In the genomic region with DNA sequence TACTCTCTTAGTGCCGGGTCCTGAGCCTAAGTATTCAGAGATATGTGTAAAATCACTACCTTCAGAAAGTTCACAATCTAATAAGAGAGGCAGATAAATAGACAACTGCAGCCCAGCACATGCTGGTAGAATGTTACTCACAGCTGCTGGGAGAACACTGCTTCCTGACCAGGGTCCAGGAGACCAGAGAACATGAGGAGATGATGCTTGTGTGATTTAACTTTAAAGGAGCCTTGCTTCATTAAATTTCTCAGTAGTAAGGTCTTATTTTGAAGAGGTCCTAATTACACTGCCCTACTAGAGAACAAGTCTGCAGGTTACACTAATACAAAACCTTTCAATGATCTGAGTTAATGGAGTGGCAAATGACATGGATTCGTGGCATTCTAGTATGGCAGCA, we compare ENCODE assay signal across 10 cellular contexts.
DNase-seq lines count a peak whose midpoint lies in the region; ATAC-seq and TF ChIP-seq lines count a peak whose summit lies in the region.
"Had no signal": no experiment of that assay in that cellular context is flagged by ENCODE, and none has a peak within 500 bp of the region (broad histone marks: within the 10 kb centered on the region; RNA-seq: fewer than 3 reads in every experiment).

No MANE protein-coding gene starts in this region.

- 96% methylated on average over 2 of the region's 2 CpGs for WGBS in esophagus muscularis mucosa

- no peak for TF ChIP-seq POLR2A in esophagus muscularis mucosa (IDR thresholded peaks at IDR 0.05; ENCODE audit: low read depth)

- TF ChIP-seq CTCF in esophagus muscularis mucosa (IDR thresholded peaks at IDR 0.05): no peak

- intact Hi-C loops in activated CD4-positive, alpha-beta memory T cell treated with anti-CD3 and anti-CD28 coated beads for 36 hours (cut with micrococcal nuclease): loop anchor here (2.0 to 5.0 kb wide), 4 partner anchors 14 to 350 kb away; a partner anchor contains a TSS
- intact Hi-C loops in esophagus muscularis mucosa (cut with DNase I): no loop called here

- peaks cover 71% of the 10 kb centered on the region for H3K4me1 Mint-ChIP-seq in activated CD4-positive, alpha-beta T cell treated with anti-CD3 and anti-CD28 coated beads, Interleukin-2, amount 10 ng/mL, durations not matched to agents 7 days and 5 days
- H3K4me1 Mint-ChIP-seq in activated CD4-positive, alpha-beta memory T cell treated with anti-CD3 and anti-CD28 coated beads for 36 hours (ENCODE audit: low read depth): peaks cover 80% of the 10 kb centered on the region
- H3K4me1 Mint-ChIP-seq in natural killer cell treated with Interleukin-12 subunit alpha and Interleukin-12 subunit beta and Interleukin-15 and Interleukin-18, amount 100 ng/mL, for 72 hours (ENCODE audit: low read depth in 2 of 2): peaks cover 65 to 69% of the 10 kb centered on the region in 2 donors

- CTCF ChIA-PET in activated CD4-positive, alpha-beta T cell treated with anti-CD3 and anti-CD28 coated beads, Interleukin-2, amount 10 ng/mL, durations not matched to agents 7 days and 5 days (lab: Charles Lee): interaction anchor here (0.6 kb wide), 1 partner anchor 1434 kb away, joined by 3 read pairs; no protein-coding TSS in a partner anchor
- CTCF ChIA-PET in activated CD4-positive, alpha-beta memory T cell treated with anti-CD3 and anti-CD28 coated beads for 36 hours (lab: Charles Lee): interaction anchor here (0.8 kb wide), 1 partner anchor 424 kb away, joined by 3 read pairs; no protein-coding TSS in a partner anchor

- no peak overlapping the region for H3K27ac ChIP-seq in esophagus muscularis mucosa (replicated peaks in 1 of 4)
- H3K27ac ChIP-seq: gastroesophageal sphincter had no signal

- TF ChIP-seq EP300 in esophagus muscularis mucosa (IDR thresholded peaks at IDR 0.05): no peak

- ATAC-seq in HG02798 (IDR thresholded peaks at IDR 0.05; ENCODE audit: poor library complexity, unreplicated experiment): peak; percentile 1
- no peak for ATAC-seq in natural killer cell treated with Interleukin-12 subunit alpha and Interleukin-12 subunit beta and Interleukin-15 and Interleukin-18, amount 100 ng/mL, for 72 hours
- ATAC-seq: gastroesophageal sphincter had no signal

- POLR2A ChIA-PET in activated CD4-positive, alpha-beta T cell treated with anti-CD3 and anti-CD28 coated beads, Interleukin-2, amount 10 ng/mL, durations not matched to agents 7 days and 5 days (lab: Charles Lee): no interaction called here
- POLR2A ChIA-PET in activated CD4-positive, alpha-beta memory T cell treated with anti-CD3 and anti-CD28 coated beads for 36 hours (lab: Charles Lee): interaction anchor here (0.6 to 0.9 kb wide), 2 partner anchors 28 to 48 kb away, joined by 3 read pairs; no protein-coding TSS in a partner anchor

- no peaks in the 10 kb centered on the region for H3K27me3 ChIP-seq in esophagus muscularis mucosa
- H3K27me3 ChIP-seq: gastroesophageal sphincter had no signal

- no peaks in the 10 kb centered on the region for H3K9me3 ChIP-seq in esophagus muscularis mucosa
- H3K9me3 ChIP-seq: gastroesophageal sphincter had no signal

- peaks cover 0 to 4% (median 0%) of the 10 kb centered on the region in 4 donors for H3K4me1 ChIP-seq in esophagus muscularis mucosa
- H3K4me1 ChIP-seq: gastroesophageal sphincter had no signal

- no peak overlapping the region for H3K4me3 Mint-ChIP-seq in activated CD4-positive, alpha-beta T cell treated with anti-CD3 and anti-CD28 coated beads, Interleukin-2, amount 10 ng/mL, durations not matched to agents 7 days and 5 days
- peak overlapping the region; percentile 9 for H3K4me3 Mint-ChIP-seq in activated CD4-positive, alpha-beta memory T cell treated with anti-CD3 and anti-CD28 coated beads for 36 hours
- peak overlapping the region; percentile 64 for H3K4me3 Mint-ChIP-seq in natural killer cell treated with Interleukin-12 subunit alpha and Interleukin-12 subunit beta and Interleukin-15 and Interleukin-18, amount 100 ng/mL, for 72 hours

- peaks cover 5% of the 10 kb centered on the region for H3K27me3 Mint-ChIP-seq in activated CD4-positive, alpha-beta T cell treated with anti-CD3 and anti-CD28 coated beads, Interleukin-2, amount 10 ng/mL, durations not matched to agents 7 days and 5 days
- H3K27me3 Mint-ChIP-seq in activated CD4-positive, alpha-beta memory T cell treated with anti-CD3 and anti-CD28 coated beads for 36 hours: no peaks in the 10 kb centered on the region
- no peaks in the 10 kb centered on the region for H3K27me3 Mint-ChIP-seq in natural killer cell treated with Interleukin-12 subunit alpha and Interleukin-12 subunit beta and Interleukin-15 and Interleukin-18, amount 100 ng/mL, for 72 hours

- peak overlapping the region; percentile 72 for H3K27ac Mint-ChIP-seq in activated CD4-positive, alpha-beta T cell treated with anti-CD3 and anti-CD28 coated beads, Interleukin-2, amount 10 ng/mL, durations not matched to agents 7 days and 5 days
- H3K27ac Mint-ChIP-seq in activated CD4-positive, alpha-beta memory T cell treated with anti-CD3 and anti-CD28 coated beads for 36 hours: peak overlapping the region; percentile 33
- H3K27ac Mint-ChIP-seq in natural killer cell treated with Interleukin-12 subunit alpha and Interleukin-12 subunit beta and Interleukin-15 and Interleukin-18, amount 100 ng/mL, for 72 hours: peak overlapping the region in 1 of 2 donors; percentile 44

- no peaks in the 10 kb centered on the region for H3K36me3 ChIP-seq in esophagus muscularis mucosa
- H3K36me3 ChIP-seq: gastroesophageal sphincter had no signal

- H3K36me3 Mint-ChIP-seq in activated CD4-positive, alpha-beta T cell treated with anti-CD3 and anti-CD28 coated beads, Interleukin-2, amount 10 ng/mL, durations not matched to agents 7 days and 5 days (ENCODE audit: low read depth): peaks cover 59% of the 10 kb centered on the region
- H3K36me3 Mint-ChIP-seq in activated CD4-positive, alpha-beta memory T cell treated with anti-CD3 and anti-CD28 coated beads for 36 hours: peaks cover 9% of the 10 kb centered on the region
- no peaks in the 10 kb centered on the region for H3K36me3 Mint-ChIP-seq in natural killer cell treated with Interleukin-12 subunit alpha and Interleukin-12 subunit beta and Interleukin-15 and Interleukin-18, amount 100 ng/mL, for 72 hours

- DNase-seq in activated CD4-positive, alpha-beta T cell treated with anti-CD3 and anti-CD28 coated beads, Interleukin-2, amount 10 ng/mL, durations not matched to agents 7 days and 5 days: no peak
- DNase-seq in activated CD4-positive, alpha-beta T cell treated with anti-CD3 and anti-CD28 coated beads for 1 hour: no peak
- no peak for DNase-seq in activated CD4-positive, alpha-beta memory T cell treated with anti-CD3 and anti-CD28 coated beads for 36 hours
- DNase-seq in natural killer cell treated with Interleukin-12 subunit alpha and Interleukin-12 subunit beta and Interleukin-15 and Interleukin-18, amount 100 ng/mL, for 72 hours (ENCODE audit: low spot score): no peak
- DNase-seq in T-helper 9 cell (no peak), esophagus muscularis mucosa (ENCODE audit: extremely low spot score) (no peak), SK-N-DZ (ENCODE audit: low spot score) (no peak)
- DNase-seq: NCI-H2081 had no signal

- H3K9me3 Mint-ChIP-seq in activated CD4-positive, alpha-beta T cell treated with anti-CD3 and anti-CD28 coated beads, Interleukin-2, amount 10 ng/mL, durations not matched to agents 7 days and 5 days: peaks cover 43% of the 10 kb centered on the region
- H3K9me3 Mint-ChIP-seq in activated CD4-positive, alpha-beta memory T cell treated with anti-CD3 and anti-CD28 coated beads for 36 hours: no peaks in the 10 kb centered on the region
- H3K9me3 Mint-ChIP-seq in natural killer cell treated with Interleukin-12 subunit alpha and Interleukin-12 subunit beta and Interleukin-15 and Interleukin-18, amount 100 ng/mL, for 72 hours: peaks cover 3% of the 10 kb centered on the region

- no peak overlapping the region for H3K4me3 ChIP-seq in esophagus muscularis mucosa
- H3K4me3 ChIP-seq: gastroesophageal sphincter had no signal
